Comparison of ENCODE assay signal across 1 cellular context in genomic region chr3:50278868-50279224, GRCh38.
TF ChIP-seq lines count a peak whose summit lies in the region.

LSMEM2 (plus strand) TSS chr3:50279087; CDS start chr3:50279114, 27 bp downstream.

TF ChIP-seq in HepG2, 621 proteins besides CTCF, POLR2A, EP300 and RAD21 (continued from another document):
- peak; percentile 65 for TF ChIP-seq AGO2 (optimal IDR thresholded peaks at IDR 0.05; ENCODE audit: low read depth, low read length)
- peak; percentile 44; the same call in 1 of the 2 replicates for TF ChIP-seq POLR2G (IDR thresholded peaks at IDR 0.05; ENCODE audit: low read depth, low read length)
- 0 out of 2 replicates have a peak, but pooled peaks have one; percentile 19 for TF ChIP-seq ZNF563 (CRISPR knock-in tag; IDR thresholded peaks at IDR 0.05)
- no peak for TF ChIP-seq FOSL1 (CRISPR knock-in tag; IDR thresholded peaks at IDR 0.05; ENCODE audit: borderline replicate concordance)
- no peak for TF ChIP-seq NPAS2 (CRISPR knock-in tag; IDR thresholded peaks at IDR 0.05; ENCODE audit: borderline replicate concordance)
- TF ChIP-seq ZNF337 (CRISPR knock-in tag; IDR thresholded peaks at IDR 0.05; ENCODE audit: borderline replicate concordance, low read depth), result no peak
- no peak for TF ChIP-seq FOXO1 (CRISPR knock-in tag; IDR thresholded peaks at IDR 0.05)
- TF ChIP-seq NRL (CRISPR knock-in tag; IDR thresholded peaks at IDR 0.05; ENCODE audit: borderline replicate concordance), result 0 out of 2 replicates have a peak, but pooled peaks have one; percentile 33
- TF ChIP-seq PRDM10 (CRISPR knock-in tag; IDR thresholded peaks at IDR 0.05; ENCODE audit: low read depth), result no peak
TF ChIP-seq in HepG2: peak in this region for 5.
